Comparison of ENCODE assay signal across 20 cellular contexts in genomic region chr16:68357923-68358322, GRCh38. TPM values are rescaled to one million over a fixed set of nuclear protein-coding genes. Genes with fewer than 3 reads are reported as not detected.
A peak's percentile ranks its signal among the peaks of the same experiment; 100 is the strongest.
DNase-seq lines count a peak whose midpoint lies in the region; ATAC-seq and TF ChIP-seq lines count a peak whose summit lies in the region.
"Had no signal": no experiment of that assay in that cellular context is flagged by ENCODE, and none has a peak within 500 bp of the region (broad histone marks: within the 10 kb centered on the region; RNA-seq: fewer than 3 reads in every experiment).

No MANE protein-coding gene starts in this region.

- no peak for TF ChIP-seq CTCF in SK-N-SH (IDR thresholded peaks at IDR 0.05)
- no peak for TF ChIP-seq CTCF in RWPE1 (conservative IDR thresholded peaks at IDR 0.05; ENCODE audit: low read depth)
- TF ChIP-seq CTCF in psoas muscle (IDR thresholded peaks at IDR 0.05): no peak
- no peak for TF ChIP-seq CTCF in testis (IDR thresholded peaks at IDR 0.05)
- TF ChIP-seq CTCF in osteocyte (IDR thresholded peaks at IDR 0.05): no peak

- H3K4me1 Mint-ChIP-seq in immature natural killer cell: peaks cover 34 to 36% of the 10 kb centered on the region in 2 donors
- peaks cover 2% of the 10 kb centered on the region for H3K4me1 Mint-ChIP-seq in osteocyte (ENCODE audit: unreplicated experiment)

- H3K79me2 ChIP-seq in SK-N-SH (ENCODE audit: insufficient read depth): no peaks in the 10 kb centered on the region

- no peaks in the 10 kb centered on the region for H3K27me3 ChIP-seq in SK-N-SH (ENCODE audit: insufficient read depth)
- no peaks in the 10 kb centered on the region for H3K27me3 ChIP-seq in psoas muscle (ENCODE audit: insufficient read depth in 3 of 3, low read length in 2 of 3)
- H3K27me3 ChIP-seq in testis: no peaks in the 10 kb centered on the region

- CTCF ChIA-PET in SK-N-SH (lab: Yijun Ruan, JAX): interaction anchor here (1.4 to 2.6 kb wide), 4 partner anchors 24 to 163 kb away, joined by 4 to 11 read pairs (median 7); no protein-coding TSS in a partner anchor
- CTCF ChIA-PET in RWPE1 (lab: Yijun Ruan, JAX): no interaction called here

- no peak for ATAC-seq in SK-N-SH treated with all-trans-retinoic acid at 6 μM for 48 hours
- peak in 3 of 4 donors; percentile 19 to 53 (median 29) for ATAC-seq in psoas muscle
- ATAC-seq in GM21390 (IDR thresholded peaks at IDR 0.05; ENCODE audit: unreplicated experiment): no peak
- ATAC-seq: GM23338 had no signal

- no peak overlapping the region for H3K4me2 ChIP-seq in SK-N-SH
- H3K4me2 ChIP-seq: GM23338 had no signal

- H3K9me2 ChIP-seq in SK-N-SH: no peaks in the 10 kb centered on the region

- H3K4me3 Mint-ChIP-seq in immature natural killer cell (peak overlapping the region in 4 of 5 donors; percentile 44 to 71 (median 50)), osteocyte (ENCODE audit: unreplicated experiment) (no peak overlapping the region)
- H3K4me3 Mint-ChIP-seq: CD4-positive, alpha-beta T cell; GM23338 had no signal

- H3K9ac ChIP-seq in SK-N-SH: no peak overlapping the region

- H3K9me3 ChIP-seq in SK-N-SH: no peaks in the 10 kb centered on the region
- H3K9me3 ChIP-seq in psoas muscle: no peaks in the 10 kb centered on the region
- H3K9me3 ChIP-seq in testis: no peaks in the 10 kb centered on the region
- H3K9me3 ChIP-seq: Caco-2 had no signal

- H3F3A ChIP-seq in SK-N-SH (replicated peaks; ENCODE audit: insufficient read depth): no peaks in the 10 kb centered on the region

- no peak overlapping the region for H2AFZ ChIP-seq in SK-N-SH (ENCODE audit: low read depth)
- H2AFZ ChIP-seq: GM23338 had no signal

- H3K36me3 ChIP-seq in SK-N-SH (replicated peaks in 1 of 2; ENCODE audit: control insufficient read depth in 1 of 2, insufficient read depth in 2 of 2, low read length in 1 of 2) (peaks cover under 1 to 32% of the 10 kb centered on the region in 2 experiments), psoas muscle (ENCODE audit: insufficient read depth in 1 of 2, low read depth in 1 of 2) (peaks cover 6 to 78% of the 10 kb centered on the region in 2 donors), testis (ENCODE audit: low read depth, missing control alignments) (no peaks in the 10 kb centered on the region)

- 89% methylated on average over 9 of the region's 11 CpGs for WGBS in SK-N-SH (ENCODE audit: low lambda C conversion rate)
- 75 to 95% (median 76%) methylated on average over 11 of the region's 11 CpGs for WGBS in psoas muscle, 3 donors
- WGBS in testis, 2 donors: 71 to 82% methylated on average over 6 to 11 of the region's 11 CpGs

- H4K20me1 ChIP-seq in SK-N-SH (ENCODE audit: insufficient read depth): no peaks in the 10 kb centered on the region

- no peak for TF ChIP-seq RAD21 in SK-N-SH (IDR thresholded peaks at IDR 0.05; ENCODE audit: low read length)

- H3K27ac Mint-ChIP-seq in immature natural killer cell: peak overlapping the region in 1 of 6 donors; percentile 42
- no peak overlapping the region for H3K27ac Mint-ChIP-seq in osteocyte (ENCODE audit: unreplicated experiment)
- H3K27ac Mint-ChIP-seq: CD4-positive, alpha-beta T cell; GM23338 had no signal

- H3K9me3 Mint-ChIP-seq in immature natural killer cell: no peaks in the 10 kb centered on the region
- no peaks in the 10 kb centered on the region for H3K9me3 Mint-ChIP-seq in osteocyte (ENCODE audit: unreplicated experiment)
- H3K9me3 Mint-ChIP-seq: CD4-positive, alpha-beta T cell; GM23338 had no signal

- DNase-seq in SK-N-SH: peak; percentile 24
- no peak for DNase-seq in RWPE1 (ENCODE audit: low spot score)
- no peak for DNase-seq in immature natural killer cell
- no peak for DNase-seq in psoas muscle
- no peak for DNase-seq in testis
- DNase-seq in osteocyte (ENCODE audit: extremely low spot score, unreplicated experiment): no peak
- DNase-seq: Caco-2; CD4-positive, alpha-beta T cell; DMS153; GF-D8; HCEC 1CT; NCI-H1105; NCI-H2081; NCI-H446 treated with DMSO at 0.1 percent for 48 hours; NCI-H69; SHP77 had no signal

- H3K4me3 ChIP-seq in SK-N-SH (ENCODE audit: low read depth in 2 of 2, low read length in 1 of 2) (no peak overlapping the region), psoas muscle (no peak overlapping the region), testis (no peak overlapping the region)
- H3K4me3 ChIP-seq: GM23338 had no signal

- no peak for TF ChIP-seq POLR2A in testis (IDR thresholded peaks at IDR 0.05)

- H3K4me1 ChIP-seq in SK-N-SH (ENCODE audit: control insufficient read depth in 1 of 2, insufficient read depth in 2 of 2, low read depth in 1 of 2, low read length in 1 of 2): peaks cover 0 to 20% of the 10 kb centered on the region in 2 experiments; a peak in 2 of 4 replicates
- H3K4me1 ChIP-seq in psoas muscle: no peaks in the 10 kb centered on the region
- peaks cover 3% of the 10 kb centered on the region for H3K4me1 ChIP-seq in testis
- H3K4me1 ChIP-seq: Caco-2 had no signal

- H3K36me3 Mint-ChIP-seq in immature natural killer cell (peaks cover 0 to 26% (median 12%) of the 10 kb centered on the region in 3 donors), osteocyte (ENCODE audit: unreplicated experiment) (peaks cover 19% of the 10 kb centered on the region)

- H3K27me3 Mint-ChIP-seq in immature natural killer cell (ENCODE audit: low read depth in 3 of 3): peaks cover 0 to 9% (median 2%) of the 10 kb centered on the region in 3 donors
- no peaks in the 10 kb centered on the region for H3K27me3 Mint-ChIP-seq in osteocyte (ENCODE audit: unreplicated experiment)
- H3K27me3 Mint-ChIP-seq: CD4-positive, alpha-beta T cell had no signal

- intact Hi-C loops in psoas muscle (cut with DNase I) (no loop called here), testis (cut with DNase I; ENCODE audit: low total_unique reads) (no loop called here)

- H3K27ac ChIP-seq in SK-N-SH (ENCODE audit: low read depth in 2 of 2, low read length in 1 of 2) (no peak overlapping the region), RWPE1 (peak overlapping the region; percentile 16; the same call in 1 of the 2 replicates), psoas muscle (no peak overlapping the region), testis (no peak overlapping the region)
- H3K27ac ChIP-seq: 22Rv1 had no signal

- POLR2A ChIA-PET in SK-N-SH (lab: Yijun Ruan, JAX): no interaction called here
- POLR2A ChIA-PET in RWPE1 (lab: Yijun Ruan, JAX; ENCODE audit: low non-redundant PET): no interaction called here

- no peak for TF ChIP-seq EP300 in SK-N-SH (IDR thresholded peaks at IDR 0.05; ENCODE audit: borderline replicate concordance in 1 of 2, low read depth in 1 of 2, low read length in 1 of 2)

TF ChIP-seq in SK-N-SH, 30 proteins besides CTCF, POLR2A, EP300 and RAD21:
- TF ChIP-seq GATA2 (CRISPR knock-in tag; IDR thresholded peaks at IDR 0.05) (no peak), TEAD4 (IDR thresholded peaks at IDR 0.05; ENCODE audit: borderline replicate concordance, insufficient read depth) (no peak), TCF12 (IDR thresholded peaks at IDR 0.05) (no peak), RXRA (IDR thresholded peaks at IDR 0.05; ENCODE audit: borderline replicate concordance, low read depth) (no peak)
- TF ChIP-seq, protein P1, sequence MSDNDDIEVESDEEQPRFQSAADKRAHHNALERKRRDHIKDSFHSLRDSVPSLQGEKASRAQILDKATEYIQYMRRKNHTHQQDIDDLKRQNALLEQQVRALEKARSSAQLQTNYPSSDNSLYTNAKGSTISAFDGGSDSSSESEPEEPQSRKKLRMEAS (IDR thresholded peaks at IDR 0.05; ENCODE audit: low read depth): no peak

TF ChIP-seq in SK-N-SH treated with all-trans-retinoic acid at 6 μM for 48 hours, 23 proteins besides CTCF, POLR2A, EP300 and RAD21:
- no peak for TF ChIP-seq ZC3H10 (CRISPR knock-in tag; IDR thresholded peaks at IDR 0.05)
- TF ChIP-seq OSR1 (CRISPR knock-in tag; IDR thresholded peaks at IDR 0.05): no peak
- no peak for TF ChIP-seq ZFP3 (CRISPR knock-in tag; IDR thresholded peaks at IDR 0.05)
- no peak for TF ChIP-seq ZFP30 (CRISPR knock-in tag; IDR thresholded peaks at IDR 0.05)
- TF ChIP-seq GLIS3 (CRISPR knock-in tag; IDR thresholded peaks at IDR 0.05): no peak
- TF ChIP-seq, protein P2, sequence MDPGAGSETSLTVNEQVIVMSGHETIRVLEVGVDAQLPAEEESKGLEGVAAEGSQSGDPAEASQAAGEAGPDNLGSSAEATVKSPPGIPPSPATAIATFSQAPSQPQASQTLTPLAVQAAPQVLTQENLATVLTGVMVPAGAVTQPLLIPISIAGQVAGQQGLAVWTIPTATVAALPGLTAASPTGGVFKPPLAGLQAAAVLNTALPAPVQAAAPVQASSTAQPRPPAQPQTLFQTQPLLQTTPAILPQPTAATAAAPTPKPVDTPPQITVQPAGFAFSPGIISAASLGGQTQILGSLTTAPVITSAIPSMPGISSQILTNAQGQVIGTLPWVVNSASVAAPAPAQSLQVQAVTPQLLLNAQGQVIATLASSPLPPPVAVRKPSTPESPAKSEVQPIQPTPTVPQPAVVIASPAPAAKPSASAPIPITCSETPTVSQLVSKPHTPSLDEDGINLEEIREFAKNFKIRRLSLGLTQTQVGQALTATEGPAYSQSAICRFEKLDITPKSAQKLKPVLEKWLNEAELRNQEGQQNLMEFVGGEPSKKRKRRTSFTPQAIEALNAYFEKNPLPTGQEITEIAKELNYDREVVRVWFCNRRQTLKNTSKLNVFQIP (CRISPR knock-in tag; IDR thresholded peaks at IDR 0.05; ENCODE audit: borderline replicate concordance, low read depth): no peak

RNA-seq across cellular contexts. Expression of gene PRMT7, which starts 47.1 kb away (rescaled TPM):
- polyA plus RNA-seq in SK-N-SH (2012; rRNA removed): 46.0 and 66.8 TPM in 2 replicates
- polyA plus RNA-seq in SK-N-SH (2012; cell fraction: cytosol; rRNA removed): 20.7 and 29.1 TPM in 2 replicates
- 317 and 350 TPM in 2 replicates for polyA plus RNA-seq in SK-N-SH (2012; cell fraction: nucleus; rRNA removed)
- 10 to 100 TPM; 30.8 to 51.8 (median 44.2) TPM for polyA plus RNA-seq in immature natural killer cell
- total RNA-seq in psoas muscle: 10 to 100 TPM; 19.9 to 31.4 (median 26.6) TPM
- 10 to 100 TPM; 18.9 to 45.1 (median 20.4) TPM for polyA plus RNA-seq in psoas muscle
- 100 to 1,000 TPM in 1 of 2 donors, 10 to 100 TPM in 1; 99.3 to 111 TPM for total RNA-seq in testis
- polyA plus RNA-seq in testis (ENCODE audit: insufficient read depth, low read depth, low replicate concordance): 47.9 TPM
- 38.4 and 43.5 TPM in 2 replicates for total RNA-seq in osteocyte

RNA-seq across cellular contexts. Expression of gene SLC7A6OS, which starts 47.2 kb away (rescaled TPM):
- polyA plus RNA-seq in SK-N-SH (2012; rRNA removed) (6.6 and 9.6 TPM in 2 replicates), immature natural killer cell (10 to 100 TPM; 22.7 to 31.2 (median 24.4) TPM), psoas muscle (10 to 100 TPM in 1 of 3 donors, 1 to 10 TPM in 2; 5.8 to 16.3 (median 9.5) TPM), testis (ENCODE audit: insufficient read depth, low read depth, low replicate concordance) (14.7 TPM)
- 5.9 and 6.7 TPM in 2 replicates for polyA plus RNA-seq in SK-N-SH (2012; cell fraction: cytosol; rRNA removed)
- 19.1 and 28.4 TPM in 2 replicates for polyA plus RNA-seq in SK-N-SH (2012; cell fraction: nucleus; rRNA removed)
- total RNA-seq in psoas muscle (10 to 100 TPM in 2 of 4 donors, 1 to 10 TPM in 2; 7.9 to 12.6 (median 9.9) TPM), testis (10 to 100 TPM; 24.3 to 25.8 TPM), osteocyte (14.2 and 18.4 TPM in 2 replicates)

Comparison
In these comparisons a context has a peak if more than half of its experiments do, and no peak if none do; other contexts are left out.
1. ATAC-seq: peak in psoas muscle (3 of 4); none in SK-N-SH treated with all-trans-retinoic acid at 6 μM for 48 hours (single experiment) and GM21390 (single experiment).